Comparison of ENCODE assay signal across 21 cellular contexts in genomic region chr3:94936023-94936580, GRCh38.
DNase-seq lines count a peak whose midpoint lies in the region; FAIRE-seq and TF ChIP-seq lines count a peak whose summit lies in the region.
"Had no signal": no experiment of that assay in that cellular context is flagged by ENCODE, and none has a peak within 500 bp of the region (broad histone marks: within the 10 kb centered on the region; RNA-seq: fewer than 3 reads in every experiment).

No MANE protein-coding gene starts in this region.

- H3K9ac ChIP-seq in astrocyte (ENCODE audit: low read length) (no peak overlapping the region), mesenchymal stem cell (ENCODE audit: low read length) (no peak overlapping the region)

- H3K4me1 Mint-ChIP-seq in astrocyte (ENCODE audit: low read depth, unreplicated experiment), result peaks cover 9% of the 10 kb centered on the region
- H3K4me1 Mint-ChIP-seq in T-helper 2 cell treated with Interferon-gamma antibody and Interleukin-4, amounts not matched to agents 5 μg/mL and 100 μg/mL, for 36 hours (ENCODE audit: low read depth), result no peaks in the 10 kb centered on the region
- H3K4me1 Mint-ChIP-seq: CD14-positive monocyte, H9 had no signal

- H2BK5ac ChIP-seq in mesenchymal stem cell (ENCODE audit: low read depth, low read length, poor library complexity, severe bottlenecking), result no peak overlapping the region

- no peak overlapping the region for H3K18ac ChIP-seq in mesenchymal stem cell (ENCODE audit: low read depth in 1 of 2, low read length in 2 of 2)

- H3K27me3 Mint-ChIP-seq in astrocyte (ENCODE audit: low read depth, unreplicated experiment), result no peaks in the 10 kb centered on the region
- H3K27me3 Mint-ChIP-seq in T-helper 2 cell treated with Interferon-gamma antibody and Interleukin-4, amounts not matched to agents 5 μg/mL and 100 μg/mL, for 36 hours (ENCODE audit: low read depth), result no peaks in the 10 kb centered on the region

- TF ChIP-seq POLR2A in thyroid gland (IDR thresholded peaks at IDR 0.05), result no peak

- H3K4ac ChIP-seq in mesenchymal stem cell (ENCODE audit: low read depth in 1 of 2, low read length in 2 of 2), result no peak overlapping the region

- no peak overlapping the region for H4K8ac ChIP-seq in mesenchymal stem cell (ENCODE audit: low read length)

- no peaks in the 10 kb centered on the region for H3K79me1 ChIP-seq in mesenchymal stem cell (replicated peaks; ENCODE audit: low read length, poor library complexity, severe bottlenecking)

- no peak overlapping the region for H2BK15ac ChIP-seq in mesenchymal stem cell (ENCODE audit: low read depth, poor library complexity, severe bottlenecking)

- H2AK5ac ChIP-seq in mesenchymal stem cell (ENCODE audit: low read length, severe bottlenecking), result no peak overlapping the region

- H3K27me3 ChIP-seq in astrocyte (ENCODE audit: insufficient read depth, low read length) (no peaks in the 10 kb centered on the region), mesenchymal stem cell (ENCODE audit: control insufficient read depth in 1 of 2, insufficient read depth in 1 of 2, low read length in 2 of 2) (no peaks in the 10 kb centered on the region), thyroid gland (no peaks in the 10 kb centered on the region)
- H3K27me3 ChIP-seq: Peyer's patch had no signal

- H3K27ac Mint-ChIP-seq in astrocyte (ENCODE audit: unreplicated experiment), result no peak overlapping the region
- H3K27ac Mint-ChIP-seq in T-helper 2 cell treated with Interferon-gamma antibody and Interleukin-4, amounts not matched to agents 5 μg/mL and 100 μg/mL, for 36 hours, result no peak overlapping the region
- H3K27ac Mint-ChIP-seq: CD14-positive monocyte, H9 had no signal

- H3K27ac ChIP-seq in astrocyte (ENCODE audit: low read depth, low read length) (no peak overlapping the region), mesenchymal stem cell (ENCODE audit: low read length, poor library complexity, severe bottlenecking) (no peak overlapping the region), thyroid gland (no peak overlapping the region)
- H3K27ac ChIP-seq: Peyer's patch had no signal

- no peak overlapping the region for H3K14ac ChIP-seq in mesenchymal stem cell (ENCODE audit: low read length in 2 of 2)

- H2BK120ac ChIP-seq in mesenchymal stem cell (ENCODE audit: low read depth, low read length), result no peak overlapping the region

- H3K23ac ChIP-seq in mesenchymal stem cell (ENCODE audit: low read length in 2 of 2), result no peak overlapping the region

- H2AFZ ChIP-seq in astrocyte (ENCODE audit: low read depth, low read length) (no peak overlapping the region), mesenchymal stem cell (ENCODE audit: low read depth, low read length) (no peak overlapping the region)

- H3K36me3 ChIP-seq in astrocyte (ENCODE audit: insufficient read depth, low read length), result no peaks in the 10 kb centered on the region
- no peaks in the 10 kb centered on the region for H3K36me3 ChIP-seq in mesenchymal stem cell (ENCODE audit: control insufficient read depth in 1 of 2, insufficient read depth in 2 of 2, low read depth in 1 of 2, low read length in 2 of 2)
- no peaks in the 10 kb centered on the region for H3K36me3 ChIP-seq in thyroid gland
- H3K36me3 ChIP-seq: Peyer's patch had no signal

- no peaks in the 10 kb centered on the region for H3K79me2 ChIP-seq in astrocyte (ENCODE audit: insufficient read depth, low read length)

- no peaks in the 10 kb centered on the region for H3K36me3 Mint-ChIP-seq in astrocyte (ENCODE audit: low read depth, unreplicated experiment)
- H3K36me3 Mint-ChIP-seq in T-helper 2 cell treated with Interferon-gamma antibody and Interleukin-4, amounts not matched to agents 5 μg/mL and 100 μg/mL, for 36 hours (ENCODE audit: low read depth), result no peaks in the 10 kb centered on the region
- H3K36me3 Mint-ChIP-seq: CD14-positive monocyte had no signal

- no peak for TF ChIP-seq CTCF in astrocyte (IDR thresholded peaks at IDR 0.05; ENCODE audit: insufficient read depth, low read depth, low read length)
- TF ChIP-seq CTCF in thyroid gland (IDR thresholded peaks at IDR 0.05), result no peak

- DNase-seq in H4 (ENCODE audit: low spot score) (peak; percentile 19), HuH-7 (ENCODE audit: low spot score) (peak; percentile 33), astrocyte (ENCODE audit: low read depth) (peak; percentile 1), islet precursor cell (peak; percentile 81), mesenchymal stem cell (no peak), thyroid gland (no peak), posterior cingulate gyrus (no peak)
- DNase-seq in T-helper 2 cell treated with Interferon-gamma antibody and Interleukin-4, amounts not matched to agents 5 μg/mL and 100 μg/mL, for 36 hours (ENCODE audit: low spot score), result no peak
- DNase-seq: ACHN, AML-193, DMS153, H9, NCI-H1048, NCI-H1436 treated with DMSO at 0.1 percent for 48 hours, NCI-H2081, NCI-H510A, Peyer's patch, SHP77 had no signal

- 79% methylated on average over 1 of the region's 1 CpG for WGBS in mesenchymal stem cell
- WGBS in thyroid gland, 2 donors, result 58 to 67% methylated on average over 1 of the region's 1 CpG

- intact Hi-C loops in thyroid gland (cut with DNase I), result no loop called here
- intact Hi-C loops in posterior cingulate gyrus (cut with DNase I), result no loop called here

- no peak overlapping the region for H2BK12ac ChIP-seq in mesenchymal stem cell (ENCODE audit: low read length in 2 of 2)

- no peaks in the 10 kb centered on the region for H3K4me1 ChIP-seq in astrocyte (ENCODE audit: insufficient read depth, low read length)
- H3K4me1 ChIP-seq in mesenchymal stem cell (ENCODE audit: control insufficient read depth, insufficient read depth, low read depth, low read length), result no peaks in the 10 kb centered on the region
- no peaks in the 10 kb centered on the region for H3K4me1 ChIP-seq in thyroid gland
- H3K4me1 ChIP-seq: Peyer's patch had no signal

- no peaks in the 10 kb centered on the region for H4K20me1 ChIP-seq in astrocyte (ENCODE audit: insufficient read depth, low read length)

- H3K4me2 ChIP-seq in astrocyte (ENCODE audit: low read length) (no peak overlapping the region), mesenchymal stem cell (ENCODE audit: low read length, poor library complexity, severe bottlenecking) (no peak overlapping the region)

- no peak for FAIRE-seq in astrocyte (lab: Jason Lieb, UNC)
- FAIRE-seq: K562 had no signal

- H3K4me3 ChIP-seq in astrocyte (ENCODE audit: insufficient read depth, low read depth, low read length), result no peak overlapping the region
- H3K4me3 ChIP-seq in mesenchymal stem cell (ENCODE audit: insufficient read depth in 1 of 2, low read depth in 1 of 2, low read length in 2 of 2), result no peak overlapping the region
- H3K4me3 ChIP-seq in thyroid gland (replicated peaks in 1 of 3), result no peak overlapping the region
- H3K4me3 ChIP-seq: K562, Peyer's patch had no signal

- no peak overlapping the region for H4K91ac ChIP-seq in mesenchymal stem cell (ENCODE audit: low read length)

- H3K9me3 Mint-ChIP-seq in astrocyte (ENCODE audit: unreplicated experiment), result no peaks in the 10 kb centered on the region
- H3K9me3 Mint-ChIP-seq in T-helper 2 cell treated with Interferon-gamma antibody and Interleukin-4, amounts not matched to agents 5 μg/mL and 100 μg/mL, for 36 hours, result peaks cover 35% of the 10 kb centered on the region

- H3K9me3 ChIP-seq in astrocyte (ENCODE audit: insufficient read depth, low read depth, low read length), result peaks cover 2% of the 10 kb centered on the region
- peaks cover 12% of the 10 kb centered on the region for H3K9me3 ChIP-seq in mesenchymal stem cell (ENCODE audit: control insufficient read depth, low read length)
- no peaks in the 10 kb centered on the region for H3K9me3 ChIP-seq in thyroid gland
- H3K9me3 ChIP-seq: Caco-2, Peyer's patch had no signal

- H3K4me3 Mint-ChIP-seq in astrocyte (ENCODE audit: unreplicated experiment), result no peak overlapping the region
- no peak overlapping the region for H3K4me3 Mint-ChIP-seq in T-helper 2 cell treated with Interferon-gamma antibody and Interleukin-4, amounts not matched to agents 5 μg/mL and 100 μg/mL, for 36 hours
- H3K4me3 Mint-ChIP-seq: CD14-positive monocyte, H9 had no signal

Comparison
In these comparisons a context has a peak if more than half of its experiments do, and no peak if none do; other contexts are left out.
1. DNase-seq: peak in H4 (single experiment), HuH-7 (single experiment), astrocyte (single experiment) and islet precursor cell (single experiment); none in T-helper 2 cell treated with Interferon-gamma antibody and Interleukin-4, amounts not matched to agents 5 μg/mL and 100 μg/mL, for 36 hours (single experiment), mesenchymal stem cell (single experiment), thyroid gland (0 of 2) and posterior cingulate gyrus (0 of 10).